1 cellular context compared by ENCODE assay signal in genomic region chr6:26318459-26319404, GRCh38.
TF ChIP-seq lines count a peak whose summit lies in the region.

No MANE protein-coding gene starts in this region.

TF ChIP-seq in HepG2, 621 proteins besides CTCF, POLR2A, EP300 and RAD21:
- peak; percentile 43; the same call in 1 of the 2 replicates for TF ChIP-seq ZBTB33 (CRISPR knock-in tag; IDR thresholded peaks at IDR 0.05)
- peak in 1 of 2 experiments; percentile 3; a peak in 1 of 4 replicates for TF ChIP-seq HMGXB4 (CRISPR knock-in tag; IDR thresholded peaks at IDR 0.05; ENCODE audit: borderline replicate concordance in 1 of 2, low read depth in 1 of 2)
- 0 out of 2 replicates have a peak, but pooled peaks have one; percentile 9 for TF ChIP-seq GATAD2A (CRISPR knock-in tag; IDR thresholded peaks at IDR 0.05)
- TF ChIP-seq HOXA3 (CRISPR knock-in tag; IDR thresholded peaks at IDR 0.05) = 0 out of 2 replicates have a peak, but pooled peaks have one; percentile 36
- TF ChIP-seq ARID4A (CRISPR knock-in tag; IDR thresholded peaks at IDR 0.05; ENCODE audit: borderline replicate concordance) = 0 out of 2 replicates have a peak, but pooled peaks have one; percentile 17
- 0 out of 2 replicates have a peak, but pooled peaks have one; percentile 11 for TF ChIP-seq ZBTB38 (CRISPR knock-in tag; IDR thresholded peaks at IDR 0.05)
- TF ChIP-seq MEIS2 (CRISPR knock-in tag; IDR thresholded peaks at IDR 0.05) = no peak
- TF ChIP-seq TBX2 (CRISPR knock-in tag; IDR thresholded peaks at IDR 0.05; ENCODE audit: borderline replicate concordance) = no peak
- TF ChIP-seq KDM1A (CRISPR knock-in tag; IDR thresholded peaks at IDR 0.05) = no peak
TF ChIP-seq in HepG2: peak in this region for 6.
